24 cellular contexts compared by ENCODE assay signal in genomic region chr14:50932592-50933500, GRCh38. TPM values are rescaled to one million over a fixed set of nuclear protein-coding genes. Genes with fewer than 3 reads are reported as not detected.
DNase-seq lines count a peak whose midpoint lies in the region; ATAC-seq and TF ChIP-seq lines count a peak whose summit lies in the region.
"Had no signal": no experiment of that assay in that cellular context is flagged by ENCODE, and none has a peak within 500 bp of the region (broad histone marks: within the 10 kb centered on the region; RNA-seq: fewer than 3 reads in every experiment).

No MANE protein-coding gene starts in this region.

- no peak overlapping the region for H2BK12ac ChIP-seq in H9 (ENCODE audit: insufficient read length, low read depth, low read length)

- no peak overlapping the region for H4K8ac ChIP-seq in H9 (replicated peaks; ENCODE audit: insufficient read length, low read depth, low read length)

- H3K4me3 Mint-ChIP-seq in mesothelial cell of epicardium (no peak overlapping the region), H9 (no peak overlapping the region), T-helper 17 cell (no peak overlapping the region)
- H3K4me3 Mint-ChIP-seq: activated B cell treated with CpG ODN at 0.5 μM for 24 hours; activated CD8-positive, alpha-beta T cell treated with anti-CD3 and anti-CD28 coated beads, Interleukin-2, amount 10 ng/mL, durations not matched to agents 7 days and 5 days; activated T-cell treated with anti-CD3 and anti-CD28 coated beads, Interleukin-2, amount 50 U/mL, for 4 hours; CD4-positive, alpha-beta memory T cell; nephron had no signal

- H3K79me2 ChIP-seq in H9 (ENCODE audit: insufficient read depth, low read length) = no peaks in the 10 kb centered on the region

- no peak overlapping the region for H4K91ac ChIP-seq in H9 (ENCODE audit: insufficient read length, low read depth, low read length)

- H3K23ac ChIP-seq in H9 (ENCODE audit: insufficient read length, low read depth, low read length) = no peak overlapping the region

- no peak overlapping the region for H3T11ph ChIP-seq in H9 (ENCODE audit: low read length)

- H4K5ac ChIP-seq in H9 (ENCODE audit: insufficient read length, low read depth, low read length) = no peak overlapping the region

- H3K27ac Mint-ChIP-seq in mesothelial cell of epicardium (peak overlapping the region; percentile 1), H9 (no peak overlapping the region), T-helper 17 cell (no peak overlapping the region)
- H3K27ac Mint-ChIP-seq: activated B cell treated with CpG ODN at 0.5 μM for 24 hours; activated CD8-positive, alpha-beta T cell treated with anti-CD3 and anti-CD28 coated beads, Interleukin-2, amount 10 ng/mL, durations not matched to agents 7 days and 5 days; CD4-positive, alpha-beta memory T cell; nephron had no signal

- WGBS in H9 (ENCODE audit: extremely low coverage, insufficient read length, low lambda C conversion rate) = no CpG with 5 or more reads among the region's 4 CpGs

- H3K56ac ChIP-seq in H9 (ENCODE audit: insufficient read length, low read depth, low read length) = no peak overlapping the region

- no peak overlapping the region for H2BK120ac ChIP-seq in H9 (ENCODE audit: low read depth, low read length, poor library complexity, severe bottlenecking)

- H3K18ac ChIP-seq in H9 (ENCODE audit: insufficient read length, low read depth, low read length) = no peak overlapping the region

- no peak overlapping the region for H2BK15ac ChIP-seq in H9 (ENCODE audit: low read depth, low read length)

- H3K23me2 ChIP-seq in H9 (ENCODE audit: insufficient read length, low read depth, low read length, poor library complexity, severe bottlenecking) = no peaks in the 10 kb centered on the region

- no peaks in the 10 kb centered on the region for H3K79me1 ChIP-seq in H9 (ENCODE audit: insufficient read depth, low read depth, low read length, poor library complexity, severe bottlenecking)

- peaks cover 4% of the 10 kb centered on the region for H3K36me3 Mint-ChIP-seq in mesothelial cell of epicardium
- peaks cover 5 to 36% (median 8%) of the 10 kb centered on the region in 3 experiments; a peak in 5 of 7 replicates for H3K36me3 Mint-ChIP-seq in H9 (ENCODE audit: insufficient read depth in 1 of 3, low read depth in 3 of 3)
- no peaks in the 10 kb centered on the region for H3K36me3 Mint-ChIP-seq in T-helper 17 cell (ENCODE audit: low read depth)
- H3K36me3 Mint-ChIP-seq: CD4-positive, alpha-beta memory T cell had no signal

- H3K4ac ChIP-seq in H9 (ENCODE audit: low read depth, low read length) = no peak overlapping the region

- no peak overlapping the region for H3K9ac ChIP-seq in H9 (ENCODE audit: extremely low read depth, insufficient read length, low read length)

- H3K4me1 Mint-ChIP-seq in mesothelial cell of epicardium (peaks cover 12% of the 10 kb centered on the region), H9 (no peaks in the 10 kb centered on the region), T-helper 17 cell (peaks cover 3% of the 10 kb centered on the region)
- H3K4me1 Mint-ChIP-seq: activated B cell treated with CpG ODN at 0.5 μM for 24 hours; CD4-positive, alpha-beta memory T cell had no signal

- no peaks in the 10 kb centered on the region for H3K9me3 ChIP-seq in H9 (ENCODE audit: control insufficient read depth, low read depth, low read length)
- no peaks in the 10 kb centered on the region for H3K9me3 ChIP-seq in T-helper 17 cell (ENCODE audit: control insufficient read depth, low read length, poor library complexity, severe bottlenecking)
- H3K9me3 ChIP-seq: ascending aorta, MG63, psoas muscle, uterus had no signal

- H3K4me1 ChIP-seq in H9 (ENCODE audit: insufficient read depth, low read length) = no peaks in the 10 kb centered on the region
- H3K4me1 ChIP-seq: ascending aorta, uterus had no signal

- H4K20me1 ChIP-seq in H9 (ENCODE audit: control insufficient read depth, insufficient read depth, insufficient read length) = no peaks in the 10 kb centered on the region

- H3K27me3 ChIP-seq in H9 (ENCODE audit: insufficient read depth, low read length) = no peaks in the 10 kb centered on the region
- H3K27me3 ChIP-seq: ascending aorta, MG63, uterus had no signal

- H2AK5ac ChIP-seq in H9 (ENCODE audit: insufficient read length, low read length) = no peak overlapping the region

- no peak overlapping the region for H2AFZ ChIP-seq in H9 (ENCODE audit: low read length)

- H3K9me3 Mint-ChIP-seq in mesothelial cell of epicardium (no peaks in the 10 kb centered on the region), H9 (no peaks in the 10 kb centered on the region)
- H3K9me3 Mint-ChIP-seq: activated B cell treated with CpG ODN at 0.5 μM for 24 hours; activated T-cell treated with anti-CD3 and anti-CD28 coated beads, Interleukin-2, amount 50 U/mL, for 4 hours; CD4-positive, alpha-beta memory T cell; nephron had no signal

- DNase-seq in CD1c-positive myeloid dendritic cell (ENCODE audit: extremely low spot score) = peak; percentile 13
- DNase-seq in MV-4-11 (lab: John Stamatoyannopoulos, UW) = peak; percentile 39
- DNase-seq in astrocyte of the hippocampus (ENCODE audit: low read depth, low spot score) = peak; percentile 38
- DNase-seq in mesothelial cell of epicardium (ENCODE audit: low spot score in 2 of 2, unreplicated experiment in 2 of 2) = no peak
- DNase-seq in globus pallidus (ENCODE audit: low spot score) = no peak
- no peak for DNase-seq in medulla oblongata (ENCODE audit: extremely low spot score)
- DNase-seq in H9 = no peak
- DNase-seq in T-helper 17 cell = no peak
- DNase-seq: activated B cell treated with CpG ODN at 0.5 μM for 24 hours; activated CD8-positive, alpha-beta T cell treated with anti-CD3 and anti-CD28 coated beads, Interleukin-2, amount 10 ng/mL, durations not matched to agents 7 days and 5 days; activated naive CD4-positive, alpha-beta T cell treated with anti-CD3 and anti-CD28 coated beads, Interleukin-2, amount 50 U/mL, for 16 hours; activated T-cell treated with anti-CD3 and anti-CD28 coated beads, Interleukin-2, amount 50 U/mL, for 4 hours; CD4-positive, alpha-beta memory T cell; kidney; MG63; NCI-H1930; NCI-H446; psoas muscle; stimulated activated CD4-positive, alpha-beta T cell treated with anti-CD3 and anti-CD28 coated beads, Interleukin-2, amount 100 ng/mL, for 48 hours; T-helper 1 cell; uterus had no signal

- H2BK20ac ChIP-seq in H9 (ENCODE audit: low read depth, low read length, poor library complexity, severe bottlenecking) = no peak overlapping the region

- H3K4me2 ChIP-seq in H9 (ENCODE audit: insufficient read depth, insufficient read length, low read length) = no peak overlapping the region

- no peak for TF ChIP-seq CTCF in mesothelial cell of epicardium (IDR thresholded peaks at IDR 0.05; ENCODE audit: unreplicated experiment)
- TF ChIP-seq CTCF in H9 (conservative IDR thresholded peaks at IDR 0.05) = no peak

- no peaks in the 10 kb centered on the region for H3K27me3 Mint-ChIP-seq in mesothelial cell of epicardium (ENCODE audit: low read depth)
- H3K27me3 Mint-ChIP-seq in H9 (ENCODE audit: low read depth) = no peaks in the 10 kb centered on the region
- H3K27me3 Mint-ChIP-seq in T-helper 17 cell = peaks cover 45% of the 10 kb centered on the region

- no peak overlapping the region for H3K27ac ChIP-seq in H9 (ENCODE audit: insufficient read length, low read depth, low read length)
- H3K27ac ChIP-seq: ascending aorta, psoas muscle, skin epidermis, uterus had no signal

- ATAC-seq in T-helper 17 cell = no peak
- ATAC-seq: activated CD8-positive, alpha-beta T cell treated with anti-CD3 and anti-CD28 coated beads, Interleukin-2, amount 10 ng/mL, durations not matched to agents 7 days and 5 days; activated T-cell treated with anti-CD3 and anti-CD28 coated beads, Interleukin-2, amount 50 U/mL, for 4 hours; psoas muscle had no signal

- no peak overlapping the region for H2BK5ac ChIP-seq in H9 (ENCODE audit: insufficient read length, low read length)

- H3K14ac ChIP-seq in H9 (ENCODE audit: insufficient read depth, low read length) = no peak overlapping the region

RNA-seq across cellular contexts. Expression of gene PYGL, which starts 11.4 kb away (rescaled TPM):
- 19.9 to 21.6 TPM (median 20.8 TPM) in 3 replicates for total RNA-seq in mesothelial cell of epicardium
- total RNA-seq in H9 (2021) = 53.8 and 55.1 TPM in 2 replicates
- 10 to 100 TPM in 1 of 2 donors, 1 to 10 TPM in 1; 2.0 to 12.4 TPM for total RNA-seq in T-helper 17 cell
- total RNA-seq: activated B cell treated with CpG ODN at 0.5 μM for 24 hours; activated CD8-positive, alpha-beta T cell treated with anti-CD3 and anti-CD28 coated beads, Interleukin-2, amount 10 ng/mL, durations not matched to agents 7 days and 5 days had no signal

Comparison
In these comparisons a context has a peak if more than half of its experiments do, and no peak if none do; other contexts are left out.
1. DNase-seq: peak in CD1c-positive myeloid dendritic cell (single experiment), MV-4-11 (single experiment) and astrocyte of the hippocampus (single experiment); none in mesothelial cell of epicardium (0 of 2), globus pallidus (single experiment), medulla oblongata (single experiment), H9 (single experiment) and T-helper 17 cell (0 of 3).